Comparison of ENCODE assay signal across 21 cellular contexts in genomic region chr1:88036345-88036999, GRCh38.
A peak's percentile ranks its signal among the peaks of the same experiment; 100 is the strongest.
DNase-seq lines count a peak whose midpoint lies in the region; ATAC-seq, FAIRE-seq and TF ChIP-seq lines count a peak whose summit lies in the region.
"Had no signal": no experiment of that assay in that cellular context is flagged by ENCODE, and none has a peak within 500 bp of the region (broad histone marks: within the 10 kb centered on the region; RNA-seq: fewer than 3 reads in every experiment).

No MANE protein-coding gene starts in this region.

- 73% methylated on average over 12 of the region's 12 CpGs for WGBS in right cardiac atrium
- 55 to 66% methylated on average over 12 of the region's 12 CpGs for WGBS in aorta, 2 donors

- TF ChIP-seq CTCF in kidney (IDR thresholded peaks at IDR 0.05; ENCODE audit: borderline replicate concordance, extremely low read depth, insufficient read depth) (no peak), uterus (IDR thresholded peaks at IDR 0.05) (no peak)

- no peaks in the 10 kb centered on the region for H3K9me3 ChIP-seq in right cardiac atrium (ENCODE audit: control insufficient read depth, low read length)
- peaks cover 0 to 11% of the 10 kb centered on the region in 2 donors for H3K9me3 ChIP-seq in kidney (ENCODE audit: control insufficient read depth in 1 of 2, low read length in 2 of 2)
- no peaks in the 10 kb centered on the region for H3K9me3 ChIP-seq in aorta (ENCODE audit: control insufficient read depth, low read length)
- peaks cover 0 to 3% of the 10 kb centered on the region in 2 donors for H3K9me3 ChIP-seq in uterus

- H3K4me3 ChIP-seq in right cardiac atrium (ENCODE audit: low read length) (no peak overlapping the region), kidney (ENCODE audit: low read length in 2 of 2) (no peak overlapping the region), aorta (ENCODE audit: low read length in 2 of 2) (no peak overlapping the region), uterus (no peak overlapping the region)
- H3K4me3 ChIP-seq: GM23248, SJSA1 had no signal

- no peak for TF ChIP-seq POLR2A in uterus (IDR thresholded peaks at IDR 0.05)

- H3K27ac ChIP-seq in right cardiac atrium (ENCODE audit: low read length) (no peak overlapping the region), kidney (ENCODE audit: low read depth in 2 of 2, low read length in 2 of 2) (no peak overlapping the region), aorta (ENCODE audit: low read depth in 1 of 2, low read length in 2 of 2) (no peak overlapping the region), uterus (no peak overlapping the region)
- H3K27ac ChIP-seq: GM23248, KMS-11, SJSA1 had no signal

- FAIRE-seq in kidney (lab: Jason Lieb, UNC), result no peak
- FAIRE-seq: GM12891 had no signal

- DNase-seq in right cardiac atrium, result peak; percentile 23 to 70 (median 64)
- no peak for DNase-seq in left ventricle myocardium superior
- peak; percentile 56 for DNase-seq in kidney
- DNase-seq in posterior vena cava (ENCODE audit: low spot score), result peak; percentile 73
- DNase-seq in aorta, result peak in 1 of 2 donors; percentile 53
- no peak for DNase-seq in activated CD8-positive, alpha-beta memory T cell treated with anti-CD3 and anti-CD28 coated beads for 24 hours
- no peak for DNase-seq in uterus
- DNase-seq: AML-193; CD8-positive, alpha-beta T cell; GM23248; HCEC 1CT; IMR-90; NCI-H1105; NCI-H146; NCI-H2029; NCI-H345; NCI-H82 had no signal

- no peak overlapping the region for H3K9ac ChIP-seq in kidney (ENCODE audit: low read length in 2 of 2)
- H3K9ac ChIP-seq: GM23248, KMS-11 had no signal

- no peaks in the 10 kb centered on the region for H3K4me1 ChIP-seq in right cardiac atrium (ENCODE audit: control insufficient read depth, insufficient read depth, low read length)
- H3K4me1 ChIP-seq in kidney (ENCODE audit: control insufficient read depth in 1 of 2, insufficient read depth in 1 of 2, low read depth in 1 of 2, low read length in 2 of 2), result no peaks in the 10 kb centered on the region
- H3K4me1 ChIP-seq in aorta (ENCODE audit: control insufficient read depth in 1 of 2, insufficient read depth in 2 of 2, low read length in 2 of 2), result no peaks in the 10 kb centered on the region
- no peaks in the 10 kb centered on the region for H3K4me1 ChIP-seq in uterus
- H3K4me1 ChIP-seq: SJSA1 had no signal

- H3K36me3 ChIP-seq in kidney (ENCODE audit: control insufficient read depth in 1 of 2, insufficient read depth in 2 of 2, low read length in 2 of 2) (no peaks in the 10 kb centered on the region), aorta (ENCODE audit: control insufficient read depth in 1 of 2, insufficient read depth in 2 of 2, low read length in 1 of 2) (no peaks in the 10 kb centered on the region), uterus (no peaks in the 10 kb centered on the region)
- H3K36me3 ChIP-seq: SJSA1 had no signal

- intact Hi-C loops in right cardiac atrium (cut with DNase I) (no loop called here), left ventricle myocardium superior (cut with micrococcal nuclease) (no loop called here), kidney (cut with DNase I) (no loop called here), posterior vena cava (cut with DNase I) (no loop called here), aorta (cut with DNase I) (no loop called here), uterus (cut with DNase I; ENCODE audit: low total_unique reads) (no loop called here)

- ATAC-seq in right cardiac atrium (peak; percentile 49 to 72), left ventricle myocardium superior (no peak), aorta (ENCODE audit: low FRiP score) (peak; percentile 59)
- ATAC-seq: CD8-positive, alpha-beta T cell; Panc1 had no signal

- H3K27me3 ChIP-seq in right cardiac atrium (ENCODE audit: control insufficient read depth, insufficient read depth), result no peaks in the 10 kb centered on the region
- no peaks in the 10 kb centered on the region for H3K27me3 ChIP-seq in aorta (ENCODE audit: control insufficient read depth in 1 of 2, insufficient read depth in 2 of 2, low read length in 1 of 2)
- no peaks in the 10 kb centered on the region for H3K27me3 ChIP-seq in uterus
- H3K27me3 ChIP-seq: SJSA1 had no signal

Comparison
In these comparisons a context has a peak if more than half of its experiments do, and no peak if none do; other contexts are left out.
1. DNase-seq: peak in right cardiac atrium (3 of 3), kidney (single experiment) and posterior vena cava (single experiment); none in left ventricle myocardium superior (single experiment), activated CD8-positive, alpha-beta memory T cell treated with anti-CD3 and anti-CD28 coated beads for 24 hours (single experiment) and uterus (0 of 2).